In genomic region chr6:151481752-151482151, GRCh38 we compare ENCODE assay signal across 15 cellular contexts. TPM values are rescaled to one million over a fixed set of nuclear protein-coding genes. Genes with fewer than 3 reads are reported as not detected.
DNase-seq lines count a peak whose midpoint lies in the region; ATAC-seq and TF ChIP-seq lines count a peak whose summit lies in the region.
"Had no signal": no experiment of that assay in that cellular context is flagged by ENCODE, and none has a peak within 500 bp of the region (broad histone marks: within the 10 kb centered on the region; RNA-seq: fewer than 3 reads in every experiment).

No MANE protein-coding gene starts in this region.

- H3K27me3 ChIP-seq in fibroblast of lung (ENCODE audit: control insufficient read depth, insufficient read depth, low read length), result no peaks in the 10 kb centered on the region
- no peaks in the 10 kb centered on the region for H3K27me3 ChIP-seq in tibial nerve
- H3K27me3 ChIP-seq: suprapubic skin had no signal

- H3K4me1 ChIP-seq in fibroblast of lung (ENCODE audit: control insufficient read depth, extremely low read depth, insufficient read depth, low read length) (peaks cover 3% of the 10 kb centered on the region), tibial nerve (peaks cover 0 to 11% (median 0%) of the 10 kb centered on the region in 4 donors)
- H3K4me1 ChIP-seq: lower lobe of right lung, psoas muscle had no signal

- H4K20me1 ChIP-seq in fibroblast of lung (ENCODE audit: control insufficient read depth, extremely low read depth, insufficient read depth, low read length), result no peaks in the 10 kb centered on the region

- no peaks in the 10 kb centered on the region for H3K79me2 ChIP-seq in fibroblast of lung (ENCODE audit: control insufficient read depth, insufficient read depth, low read length)

- 51 to 58% methylated on average over 1 of the region's 1 CpG for WGBS in tibial nerve, 2 donors

- no peaks in the 10 kb centered on the region for H3K36me3 Mint-ChIP-seq in stimulated activated naive CD8-positive, alpha-beta T cell treated with anti-CD3 and anti-CD28 coated beads, Interleukin-15, Interleukin-2, amounts not matched to agents 100 ng/mL and 50 ng/mL, for 24 hours (ENCODE audit: low read depth)
- H3K36me3 Mint-ChIP-seq: activated naive CD8-positive, alpha-beta T cell had no signal

- peak overlapping the region; percentile 31 for H3K27ac Mint-ChIP-seq in stimulated activated naive CD8-positive, alpha-beta T cell treated with anti-CD3 and anti-CD28 coated beads, Interleukin-15, Interleukin-2, amounts not matched to agents 100 ng/mL and 50 ng/mL, for 24 hours
- H3K27ac Mint-ChIP-seq in stimulated activated naive CD8-positive, alpha-beta T cell treated with anti-CD3 and anti-CD28 coated beads, Interleukin-15, amount 100 ng/mL, for 72 hours, result peak overlapping the region in 1 of 2 donors; percentile 52

- H3K27ac ChIP-seq in fibroblast of lung (ENCODE audit: insufficient read depth, low read length), result no peak overlapping the region
- H3K27ac ChIP-seq in tibial nerve, result no peak overlapping the region
- H3K27ac ChIP-seq: psoas muscle had no signal

- no peaks in the 10 kb centered on the region for H3K27me3 Mint-ChIP-seq in stimulated activated naive CD8-positive, alpha-beta T cell treated with anti-CD3 and anti-CD28 coated beads, Interleukin-15, Interleukin-2, amounts not matched to agents 100 ng/mL and 50 ng/mL, for 24 hours
- H3K27me3 Mint-ChIP-seq in stimulated activated naive CD8-positive, alpha-beta T cell treated with anti-CD3 and anti-CD28 coated beads, Interleukin-15, amount 100 ng/mL, for 72 hours, result no peaks in the 10 kb centered on the region
- H3K27me3 Mint-ChIP-seq: activated naive CD8-positive, alpha-beta T cell had no signal

- no peak for TF ChIP-seq EP300 in tibial nerve (IDR thresholded peaks at IDR 0.05)

- H3K4me3 ChIP-seq in fibroblast of lung (replicated peaks in 1 of 4; ENCODE audit: control extremely low read depth in 1 of 4, insufficient read depth in 1 of 4, low read depth in 3 of 4, low read length in 4 of 4), result no peak overlapping the region
- no peak overlapping the region for H3K4me3 ChIP-seq in tibial nerve

- H3K9me3 ChIP-seq in fibroblast of lung (ENCODE audit: control insufficient read depth, insufficient read depth, low read depth, low read length), result no peaks in the 10 kb centered on the region
- no peaks in the 10 kb centered on the region for H3K9me3 ChIP-seq in tibial nerve
- H3K9me3 ChIP-seq: lower lobe of right lung, psoas muscle, suprapubic skin had no signal

- no peak overlapping the region for H3K4me2 ChIP-seq in fibroblast of lung (ENCODE audit: extremely low read depth, insufficient read depth, low read length)

- ATAC-seq in stimulated activated naive CD8-positive, alpha-beta T cell treated with anti-CD3 and anti-CD28 coated beads, Interleukin-15, amount 100 ng/mL, for 72 hours, result no peak
- no peak for ATAC-seq in GM18870 (IDR thresholded peaks at IDR 0.05; ENCODE audit: unreplicated experiment)
- ATAC-seq: activated CD4-positive, CD25-positive, alpha-beta regulatory T cell treated with anti-CD3 and anti-CD28 coated beads, Interleukin-2, amount 50 U/mL, for 24 hours; psoas muscle had no signal

- TF ChIP-seq POLR2A in tibial nerve (IDR thresholded peaks at IDR 0.05), result no peak

- TF ChIP-seq CTCF in fibroblast of lung (conservative IDR thresholded peaks at IDR 0.05 in 1 of 2, IDR thresholded peaks at IDR 0.05 in 1 of 2; ENCODE audit: low read depth in 1 of 2, low read length in 2 of 2), result no peak
- no peak for TF ChIP-seq CTCF in tibial nerve (IDR thresholded peaks at IDR 0.05)

- peak overlapping the region; percentile 54 for H2AFZ ChIP-seq in fibroblast of lung (ENCODE audit: low read length)

- H3K36me3 ChIP-seq in fibroblast of lung (ENCODE audit: control insufficient read depth, insufficient read depth, low read length) (no peaks in the 10 kb centered on the region), tibial nerve (no peaks in the 10 kb centered on the region)
- H3K36me3 ChIP-seq: lower lobe of right lung, suprapubic skin had no signal

- no peak overlapping the region for H3K9ac ChIP-seq in fibroblast of lung (ENCODE audit: insufficient read depth, low read length)

- no peak overlapping the region for H3K4me3 Mint-ChIP-seq in stimulated activated naive CD8-positive, alpha-beta T cell treated with anti-CD3 and anti-CD28 coated beads, Interleukin-15, Interleukin-2, amounts not matched to agents 100 ng/mL and 50 ng/mL, for 24 hours
- H3K4me3 Mint-ChIP-seq in stimulated activated naive CD8-positive, alpha-beta T cell treated with anti-CD3 and anti-CD28 coated beads, Interleukin-15, amount 100 ng/mL, for 72 hours, result no peak overlapping the region

- peaks cover 22% of the 10 kb centered on the region for H3K4me1 Mint-ChIP-seq in stimulated activated naive CD8-positive, alpha-beta T cell treated with anti-CD3 and anti-CD28 coated beads, Interleukin-15, Interleukin-2, amounts not matched to agents 100 ng/mL and 50 ng/mL, for 24 hours (ENCODE audit: low read depth)
- peaks cover 12% of the 10 kb centered on the region for H3K4me1 Mint-ChIP-seq in stimulated activated naive CD8-positive, alpha-beta T cell treated with anti-CD3 and anti-CD28 coated beads, Interleukin-15, amount 100 ng/mL, for 72 hours

- H3K9me3 Mint-ChIP-seq in stimulated activated naive CD8-positive, alpha-beta T cell treated with anti-CD3 and anti-CD28 coated beads, Interleukin-15, Interleukin-2, amounts not matched to agents 100 ng/mL and 50 ng/mL, for 24 hours, result no peaks in the 10 kb centered on the region
- H3K9me3 Mint-ChIP-seq in stimulated activated naive CD8-positive, alpha-beta T cell treated with anti-CD3 and anti-CD28 coated beads, Interleukin-15, amount 100 ng/mL, for 72 hours, result no peaks in the 10 kb centered on the region

- no peak for DNase-seq in stimulated activated naive CD8-positive, alpha-beta T cell treated with anti-CD3 and anti-CD28 coated beads, Interleukin-15, amount 100 ng/mL, for 72 hours
- peak; percentile 42 for DNase-seq in SKM-1 treated with dmso at 0.1 percent for 144 hours (lab: John Stamatoyannopoulos, UW; ENCODE audit: unreplicated experiment)
- no peak for DNase-seq in fibroblast of lung (ENCODE audit: low read depth in 2 of 2)
- no peak for DNase-seq in NCI-H146 (lab: John Stamatoyannopoulos, UW)
- DNase-seq in tibial nerve (ENCODE audit: low spot score in 2 of 2), result no peak
- no peak for DNase-seq in activated CD8-positive, alpha-beta memory T cell treated with anti-CD3 and anti-CD28 coated beads, Interleukin-2, amount 50 U/mL, for 4 hours
- DNase-seq: cortex of kidney, lower lobe of right lung, NCI-H446, psoas muscle had no signal

RNA-seq across cellular contexts. Expression of gene CCDC170, which starts 12.1 kb away (rescaled TPM):
- total RNA-seq in fibroblast of lung (0.77 and 0.83 TPM in 2 replicates), tibial nerve (1 to 10 TPM in 3 of 4 donors, under 1 TPM in 1; 0.66 to 3.3 (median 1.4) TPM)
- polyA plus RNA-seq in fibroblast of lung, result 0.36 and 0.76 TPM in 2 replicates
- 0.43 and 0.55 TPM in 2 replicates for polyA plus RNA-seq in fibroblast of lung (2012)
- not detected in 2 replicates for polyA minus RNA-seq in fibroblast of lung (ENCODE audit: low replicate concordance)

RNA-seq across cellular contexts. Expression of gene RMND1, which starts 29.8 kb away (rescaled TPM):
- total RNA-seq in fibroblast of lung (50.6 and 58.3 TPM in 2 replicates), tibial nerve (10 to 100 TPM; 18.4 to 31.8 (median 27.0) TPM)
- 21.1 and 21.5 TPM in 2 replicates for polyA plus RNA-seq in fibroblast of lung
- 19.7 and 20.8 TPM in 2 replicates for polyA plus RNA-seq in fibroblast of lung (2012)
- 5.3 and 6.4 TPM in 2 replicates for polyA minus RNA-seq in fibroblast of lung (ENCODE audit: low replicate concordance)
